ENCODE assay signal across 18 cellular contexts in genomic region chr9:115671911-115672310, GRCh38.
DNase-seq lines count a peak whose midpoint lies in the region; ATAC-seq, FAIRE-seq and TF ChIP-seq lines count a peak whose summit lies in the region.
"Had no signal": no experiment of that assay in that cellular context is flagged by ENCODE, and none has a peak within 500 bp of the region (broad histone marks: within the 10 kb centered on the region; RNA-seq: fewer than 3 reads in every experiment).

No MANE protein-coding gene starts in this region.

- TF ChIP-seq EP300 in H1 (IDR thresholded peaks at IDR 0.05; ENCODE audit: borderline replicate concordance in 1 of 2, low read depth in 2 of 2, low read length in 2 of 2), result no peak

- H2AK5ac ChIP-seq in H1 (ENCODE audit: low read depth, low read length), result no peak overlapping the region

- WGBS in H1 (ENCODE audit: extremely low coverage in 1 of 2, insufficient coverage in 1 of 2, insufficient read length in 1 of 2, insufficient replicate concordance in 2 of 2, low coverage in 1 of 2, low lambda C conversion rate in 2 of 2, missing lambda C conversion rate in 1 of 2), 2 experiments, result no CpG with 5 or more reads among the region's 2 CpGs

- H3K27me3 Mint-ChIP-seq in Calu3 (ENCODE audit: unreplicated experiment) (no peaks in the 10 kb centered on the region), osteocyte (ENCODE audit: unreplicated experiment) (no peaks in the 10 kb centered on the region), WTC11 (ENCODE audit: low read depth) (no peaks in the 10 kb centered on the region)
- H3K27me3 Mint-ChIP-seq: brain had no signal

- no peak overlapping the region for H4K5ac ChIP-seq in H1 (ENCODE audit: insufficient read length, low read depth, low read length)

- H3K4me3 Mint-ChIP-seq in Calu3 (ENCODE audit: low read depth, unreplicated experiment), result no peak overlapping the region
- peak overlapping the region; percentile 10 for H3K4me3 Mint-ChIP-seq in osteocyte (ENCODE audit: unreplicated experiment)
- H3K4me3 Mint-ChIP-seq in WTC11, result no peak overlapping the region
- H3K4me3 Mint-ChIP-seq: activated naive CD4-positive, alpha-beta T cell treated with anti-CD3 and anti-CD28 coated beads, Interleukin-2, amount 50 U/mL, for 24 hours; brain; CD8-positive, alpha-beta memory T cell; neural crest cell had no signal

- POLR2A ChIA-PET in H1 (lab: Charles Lee; ENCODE audit: partially characterized antibody), result no interaction called here
- POLR2A ChIA-PET in WTC11 (lab: Charles Lee), result interaction anchor here (0.6 kb wide), 1 partner anchor 79 kb away, joined by 3 read pairs; no protein-coding TSS in a partner anchor

- H3K27ac ChIP-seq in H1 (ENCODE audit: low read depth, low read length) (no peak overlapping the region), lower lobe of right lung (no peak overlapping the region)

- H2BK120ac ChIP-seq in H1 (replicated peaks; ENCODE audit: low read depth, low read length), result no peak overlapping the region

- no TSS peak for BruUV-seq in Calu3 (replicated peaks; lab: Mats Ljungman, UMichigan)

- H3K9me3 Mint-ChIP-seq in Calu3 (ENCODE audit: low read depth, unreplicated experiment) (peaks cover 10% of the 10 kb centered on the region), osteocyte (ENCODE audit: unreplicated experiment) (peaks cover 7% of the 10 kb centered on the region), WTC11 (peaks cover 16% of the 10 kb centered on the region)
- H3K9me3 Mint-ChIP-seq: brain had no signal

- no peak overlapping the region for H2AFZ ChIP-seq in H1 (ENCODE audit: low read length)

- H3K4me1 Mint-ChIP-seq in Calu3 (ENCODE audit: low read depth, unreplicated experiment) (peaks cover 29% of the 10 kb centered on the region), osteocyte (ENCODE audit: unreplicated experiment) (peaks cover 73% of the 10 kb centered on the region), WTC11 (peaks cover 2% of the 10 kb centered on the region; the same call in 1 of the 2 replicates)
- H3K4me1 Mint-ChIP-seq: activated naive CD4-positive, alpha-beta T cell treated with anti-CD3 and anti-CD28 coated beads, Interleukin-2, amount 50 U/mL, for 24 hours; brain; CD8-positive, alpha-beta memory T cell had no signal

- H3K79me2 ChIP-seq in H1 (ENCODE audit: control insufficient read depth in 1 of 2, insufficient read depth in 2 of 2, low read length in 2 of 2), result no peaks in the 10 kb centered on the region

- TF ChIP-seq CTCF in Calu3 (IDR thresholded peaks at IDR 0.05; ENCODE audit: unreplicated experiment) (no peak), H1 (IDR thresholded peaks at IDR 0.05; ENCODE audit: control extremely low read depth in 1 of 3, insufficient read depth in 1 of 3, low read depth in 1 of 3, low read length in 3 of 3) (no peak), osteocyte (IDR thresholded peaks at IDR 0.05) (no peak), lower lobe of right lung (IDR thresholded peaks at IDR 0.05) (no peak), WTC11 (IDR thresholded peaks at IDR 0.05) (no peak)

- TF ChIP-seq POLR2A in H1 (IDR thresholded peaks at IDR 0.05; ENCODE audit: control extremely low read depth in 1 of 2, low read depth in 2 of 2, low read length in 2 of 2), result no peak

- H3K23me2 ChIP-seq in H1 (ENCODE audit: low read depth, low read length), result no peaks in the 10 kb centered on the region

- no peak for TF ChIP-seq RAD21 in H1 (IDR thresholded peaks at IDR 0.05 in 1 of 2, conservative IDR thresholded peaks at IDR 0.05 in 1 of 2; ENCODE audit: low read depth in 2 of 2, low read length in 2 of 2)

- H3K79me1 ChIP-seq in H1 (ENCODE audit: low read depth, low read length), result no peaks in the 10 kb centered on the region

- no peak overlapping the region for H3K18ac ChIP-seq in H1 (ENCODE audit: extremely low read depth, low read length)

- H3K4me1 ChIP-seq in H1 (replicated peaks in 1 of 4; ENCODE audit: control insufficient read depth in 3 of 4, insufficient read depth in 4 of 4, low read length in 3 of 4) (no peaks in the 10 kb centered on the region; a peak in 1 of 7 replicates), lower lobe of right lung (no peaks in the 10 kb centered on the region)

- H3K9me3 ChIP-seq in H1 (ENCODE audit: insufficient read depth in 2 of 2, low read depth in 1 of 2, low read length in 1 of 2) (peaks cover 0 to 5% of the 10 kb centered on the region in 2 experiments; a peak in 1 of 4 replicates), lower lobe of right lung (no peaks in the 10 kb centered on the region)

- no peaks in the 10 kb centered on the region for H4K20me1 ChIP-seq in H1 (replicated peaks in 1 of 2; ENCODE audit: control insufficient read depth in 1 of 2, insufficient read depth in 2 of 2, low read length in 2 of 2)

- no peak overlapping the region for H2BK20ac ChIP-seq in H1 (ENCODE audit: low read length)

- ATAC-seq in lower lobe of right lung (no peak), WTC11 (no peak)

- CTCF ChIA-PET in Calu3 (lab: Charles Lee), result interaction anchor here (1.2 to 1.5 kb wide), 2 partner anchors 21 to 76 kb away, joined by 3 to 5 read pairs; no protein-coding TSS in a partner anchor
- CTCF ChIA-PET in H1 (lab: Charles Lee; ENCODE audit: partially characterized antibody), result interaction anchor here (0.6 to 9.1 kb wide), 2 partner anchors 79 to 83 kb away, joined by 3 to 35 read pairs; no protein-coding TSS in a partner anchor
- CTCF ChIA-PET in WTC11 (lab: Charles Lee), result interaction anchor here (0.8 kb wide), 1 partner anchor 78 kb away, joined by 5 read pairs; no protein-coding TSS in a partner anchor

- H3K27me3 ChIP-seq in H1 (replicated peaks in 1 of 4; ENCODE audit: control insufficient read depth in 3 of 4, extremely low read depth in 1 of 4, insufficient read depth in 3 of 4, low read length in 3 of 4) (no peaks in the 10 kb centered on the region), lower lobe of right lung (ENCODE audit: low read depth) (no peaks in the 10 kb centered on the region)

- H3K36me3 ChIP-seq in H1 (ENCODE audit: control insufficient read depth in 2 of 4, insufficient read depth in 4 of 4, low read length in 3 of 4) (no peaks in the 10 kb centered on the region), lower lobe of right lung (no peaks in the 10 kb centered on the region)

- no peak overlapping the region for H2BK5ac ChIP-seq in H1 (ENCODE audit: low read depth, low read length)

- H4K8ac ChIP-seq in H1 (ENCODE audit: extremely low read depth, insufficient read depth, low read length), result no peak overlapping the region

- H3K4me3 ChIP-seq in H1 (ENCODE audit: extremely low read depth in 1 of 4, insufficient read depth in 2 of 4, low read depth in 3 of 4, low read length in 4 of 4) (no peak overlapping the region), lower lobe of right lung (no peak overlapping the region)

- no peak overlapping the region for H3K23ac ChIP-seq in H1 (ENCODE audit: insufficient read length)

- H3K56ac ChIP-seq in H1 (replicated peaks; ENCODE audit: insufficient read length, low read depth, low read length), result peak overlapping the region; percentile 52

- no peak overlapping the region for H3K4ac ChIP-seq in H1 (replicated peaks; ENCODE audit: insufficient read length, low read depth, low read length)

- no peak overlapping the region for H4K91ac ChIP-seq in H1 (replicated peaks; ENCODE audit: insufficient read length, low read length)

- no peak overlapping the region for H2BK12ac ChIP-seq in H1 (ENCODE audit: low read depth, low read length)

- no peak overlapping the region for H3K4me2 ChIP-seq in H1 (ENCODE audit: insufficient read depth in 1 of 2, low read depth in 2 of 2, low read length in 2 of 2)

- H3K27ac Mint-ChIP-seq in Calu3 (ENCODE audit: unreplicated experiment), result peak overlapping the region; percentile 99
- peak overlapping the region; percentile 100 for H3K27ac Mint-ChIP-seq in osteocyte (ENCODE audit: unreplicated experiment)
- H3K27ac Mint-ChIP-seq in WTC11, result no peak overlapping the region
- H3K27ac Mint-ChIP-seq: activated naive CD4-positive, alpha-beta T cell treated with anti-CD3 and anti-CD28 coated beads, Interleukin-2, amount 50 U/mL, for 24 hours; CD8-positive, alpha-beta memory T cell had no signal

- H3K36me3 Mint-ChIP-seq in Calu3 (ENCODE audit: insufficient read depth, unreplicated experiment) (peaks cover 8% of the 10 kb centered on the region), osteocyte (ENCODE audit: unreplicated experiment) (peaks cover 8% of the 10 kb centered on the region), WTC11 (peaks cover 13% of the 10 kb centered on the region)
- H3K36me3 Mint-ChIP-seq: brain; CD8-positive, alpha-beta memory T cell had no signal

- no peak for DNase-seq in Calu3
- peak; percentile 37 for DNase-seq in RPMI7951 (ENCODE audit: low read depth)
- DNase-seq in H1 (ENCODE audit: low read depth in 1 of 2, low spot score in 2 of 2), result no peak
- no peak for DNase-seq in osteocyte (ENCODE audit: extremely low spot score, unreplicated experiment)
- DNase-seq in inferior parietal cortex (ENCODE audit: extremely low spot score), result no peak
- no peak for DNase-seq in lower lobe of right lung
- DNase-seq in anterior cingulate cortex (lab: John Stamatoyannopoulos, UW), result no peak
- no peak for DNase-seq in WTC11 (ENCODE audit: low spot score)
- DNase-seq: CD8-positive, alpha-beta memory T cell; DND-41; GOT3; hypothalamus; NCI-H1417; NCI-H524 treated with DMSO at 0.1 percent for 48 hours; stimulated activated CD8-positive, alpha-beta memory T cell treated with anti-CD3 and anti-CD28 coated beads, Interleukin-4, amount 100 ng/mL, for 48 hours had no signal

- H3K9ac ChIP-seq in H1 (replicated peaks in 1 of 4; ENCODE audit: extremely low read depth in 1 of 4, low read depth in 3 of 4, low read length in 3 of 4), result no peak overlapping the region

- no peak overlapping the region for H2BK15ac ChIP-seq in H1 (ENCODE audit: low read length)

- no peak overlapping the region for H3K14ac ChIP-seq in H1 (ENCODE audit: insufficient read length)

- no peak for FAIRE-seq in H1 (lab: Jason Lieb, UNC)

- intact Hi-C loops in Calu3 (cut with micrococcal nuclease; ENCODE audit: unreplicated experiment) (loop anchor here (5.0 kb wide), 1 partner anchor 80 kb away; no protein-coding TSS in a partner anchor), lower lobe of right lung (cut with DNase I) (no loop called here)

TF ChIP-seq in H1, 55 proteins besides CTCF, POLR2A, EP300 and RAD21 (continues in another document):
- TF ChIP-seq SIN3A (conservative IDR thresholded peaks at IDR 0.05 in 1 of 2, IDR thresholded peaks at IDR 0.05 in 1 of 2; ENCODE audit: low read depth in 1 of 2, low read length in 2 of 2) (no peak), RBBP5 (IDR thresholded peaks at IDR 0.05; ENCODE audit: borderline replicate concordance, low read depth, low read length) (no peak), ZNF274 (IDR thresholded peaks at IDR 0.05; ENCODE audit: borderline replicate concordance, extremely low read depth, low read length) (no peak)

TF ChIP-seq in WTC11, 78 proteins besides CTCF, POLR2A, EP300 and RAD21 (continues in another document):
- TF ChIP-seq E2F5 (CRISPR knock-in tag; IDR thresholded peaks at IDR 0.05), result no peak
- TF ChIP-seq NR1H2 (CRISPR knock-in tag; IDR thresholded peaks at IDR 0.05), result no peak
